10 cellular contexts compared by ENCODE assay signal in genomic region chr4:184477201-184477999, GRCh38. TPM values are rescaled to one million over a fixed set of nuclear protein-coding genes. Genes with fewer than 3 reads are reported as not detected.
DNase-seq lines count a peak whose midpoint lies in the region; ATAC-seq, FAIRE-seq and TF ChIP-seq lines count a peak whose summit lies in the region.
"Had no signal": no experiment of that assay in that cellular context is flagged by ENCODE, and none has a peak within 500 bp of the region (broad histone marks: within the 10 kb centered on the region; RNA-seq: fewer than 3 reads in every experiment).

No MANE protein-coding gene starts in this region.

- H3K27me3 ChIP-seq in smooth muscle cell (ENCODE audit: low read depth): no peaks in the 10 kb centered on the region

- H3K9me3 ChIP-seq in smooth muscle cell (replicated peaks; ENCODE audit: low read depth): no peaks in the 10 kb centered on the region

- H3K36me3 Mint-ChIP-seq in activated T-helper 1 cell treated with anti-CD3 and anti-CD28 coated beads, Interleukin-12 subunit alpha, Interleukin-12 subunit beta, Interleukin-2, Interleukin-4 antibody, amounts not matched to agents 30 ng/mL and 10 ng/mL and 1 ng/mL, durations not matched to agents 14 hours and 24 hours and 36 hours (ENCODE audit: low read depth): peaks cover 33% of the 10 kb centered on the region

- no peak overlapping the region for H3K27ac ChIP-seq in smooth muscle cell (ENCODE audit: low read depth)
- H3K27ac ChIP-seq: parathyroid adenoma had no signal

- TF ChIP-seq CTCF in smooth muscle cell (IDR thresholded peaks at IDR 0.05; ENCODE audit: borderline replicate concordance, insufficient read depth, poor library complexity, severe bottlenecking): no peak

- peaks cover 8% of the 10 kb centered on the region for H3K79me2 ChIP-seq in smooth muscle cell (ENCODE audit: low read depth)
- H3K79me2 ChIP-seq: parathyroid adenoma had no signal

- no peaks in the 10 kb centered on the region for H3K27me3 Mint-ChIP-seq in activated T-helper 1 cell treated with anti-CD3 and anti-CD28 coated beads, Interleukin-12 subunit alpha, Interleukin-12 subunit beta, Interleukin-2, Interleukin-4 antibody, amounts not matched to agents 30 ng/mL and 10 ng/mL and 1 ng/mL, durations not matched to agents 14 hours and 24 hours and 36 hours (ENCODE audit: insufficient read depth)

- H3F3A ChIP-seq in smooth muscle cell (ENCODE audit: low read depth): peaks cover 3% of the 10 kb centered on the region

- H3K4me2 ChIP-seq in smooth muscle cell: peak overlapping the region; percentile 16

- H3K27ac Mint-ChIP-seq in activated T-helper 1 cell treated with anti-CD3 and anti-CD28 coated beads, Interleukin-12 subunit alpha, Interleukin-12 subunit beta, Interleukin-2, Interleukin-4 antibody, amounts not matched to agents 30 ng/mL and 10 ng/mL and 1 ng/mL, durations not matched to agents 14 hours and 24 hours and 36 hours: peak overlapping the region; percentile 83

- DNase-seq in GM19239 (ENCODE audit: insufficient read length, low spot score) (no peak), head of caudate nucleus (peak; percentile 20 to 93 (median 82)), smooth muscle cell (lab: John Stamatoyannopoulos, UW; ENCODE audit: unreplicated experiment) (no peak), NCI-H345 treated with DMSO at 0.1 percent for 48 hours (lab: John Stamatoyannopoulos, UW; ENCODE audit: unreplicated experiment) (no peak), ureter (ENCODE audit: low spot score) (no peak)
- DNase-seq in activated T-helper 1 cell treated with anti-CD3 and anti-CD28 coated beads, Interleukin-12 subunit alpha, Interleukin-12 subunit beta, Interleukin-2, Interleukin-4 antibody, amounts not matched to agents 30 ng/mL and 10 ng/mL and 1 ng/mL, durations not matched to agents 14 hours and 24 hours and 36 hours (ENCODE audit: low spot score): no peak
- DNase-seq: aorta had no signal

- no peaks in the 10 kb centered on the region for H3K36me3 ChIP-seq in smooth muscle cell (ENCODE audit: low read depth)

- no peak overlapping the region for H3K9ac ChIP-seq in smooth muscle cell (ENCODE audit: low read depth)
- H3K9ac ChIP-seq: parathyroid adenoma had no signal

- H3K4me1 ChIP-seq in smooth muscle cell (ENCODE audit: low read depth): peaks cover under 1% of the 10 kb centered on the region
- H3K4me1 ChIP-seq: parathyroid adenoma had no signal

- peaks cover under 1% of the 10 kb centered on the region for H4K20me1 ChIP-seq in smooth muscle cell (ENCODE audit: low read depth)

- no peak overlapping the region for H3K4me3 ChIP-seq in smooth muscle cell

- peak; percentile 39 for FAIRE-seq in GM19239 (lab: Jason Lieb, UNC)

- no peak overlapping the region for H2AFZ ChIP-seq in smooth muscle cell (ENCODE audit: low read depth)
- H2AFZ ChIP-seq: parathyroid adenoma had no signal

- peak overlapping the region; percentile 97 for H3K4me3 Mint-ChIP-seq in activated T-helper 1 cell treated with anti-CD3 and anti-CD28 coated beads, Interleukin-12 subunit alpha, Interleukin-12 subunit beta, Interleukin-2, Interleukin-4 antibody, amounts not matched to agents 30 ng/mL and 10 ng/mL and 1 ng/mL, durations not matched to agents 14 hours and 24 hours and 36 hours

- H3K4me1 Mint-ChIP-seq in activated T-helper 1 cell treated with anti-CD3 and anti-CD28 coated beads, Interleukin-12 subunit alpha, Interleukin-12 subunit beta, Interleukin-2, Interleukin-4 antibody, amounts not matched to agents 30 ng/mL and 10 ng/mL and 1 ng/mL, durations not matched to agents 14 hours and 24 hours and 36 hours (ENCODE audit: low read depth): peaks cover 54% of the 10 kb centered on the region

- WGBS in smooth muscle cell (ENCODE audit: low lambda C conversion rate): 57% methylated on average over 9 of the region's 9 CpGs

- intact Hi-C loops in activated T-helper 1 cell treated with anti-CD3 and anti-CD28 coated beads, Interleukin-12 subunit alpha, Interleukin-12 subunit beta, Interleukin-2, Interleukin-4 antibody, amounts not matched to agents 30 ng/mL and 10 ng/mL and 1 ng/mL, durations not matched to agents 14 hours and 24 hours and 36 hours (cut with micrococcal nuclease): loop anchor here (10.0 kb wide), 1 partner anchor 347 kb away; the partner anchor contains the start of gene ACSL1
- intact Hi-C loops in head of caudate nucleus (cut with DNase I): loop anchor here (2.0 kb wide), 1 partner anchor 59 kb away; no protein-coding TSS in a partner anchor

- H3K9me3 Mint-ChIP-seq in activated T-helper 1 cell treated with anti-CD3 and anti-CD28 coated beads, Interleukin-12 subunit alpha, Interleukin-12 subunit beta, Interleukin-2, Interleukin-4 antibody, amounts not matched to agents 30 ng/mL and 10 ng/mL and 1 ng/mL, durations not matched to agents 14 hours and 24 hours and 36 hours: peaks cover 6% of the 10 kb centered on the region

- no peak for ATAC-seq in GM18867 (IDR thresholded peaks at IDR 0.05; ENCODE audit: unreplicated experiment)
- no peak for ATAC-seq in GM18520 (IDR thresholded peaks at IDR 0.05; ENCODE audit: unreplicated experiment)

RNA-seq across cellular contexts. Expression of gene IRF2, which starts 3.0 kb away (rescaled TPM):
- total RNA-seq in activated T-helper 1 cell treated with anti-CD3 and anti-CD28 coated beads, Interleukin-12 subunit alpha, Interleukin-12 subunit beta, Interleukin-2, Interleukin-4 antibody, amounts not matched to agents 30 ng/mL and 10 ng/mL and 1 ng/mL, durations not matched to agents 14 hours and 24 hours and 36 hours: 64.2 and 75.8 TPM in 2 replicates
- total RNA-seq in smooth muscle cell (18.4 and 21.6 TPM in 2 replicates), ureter (74.9 TPM)
- polyA plus RNA-seq in smooth muscle cell: 6.6 and 10.2 TPM in 2 replicates

Comparison
In these comparisons a context has a peak if more than half of its experiments do, and no peak if none do; other contexts are left out.
1. DNase-seq: peak in head of caudate nucleus (42 of 42); none in GM19239 (single experiment), activated T-helper 1 cell treated with anti-CD3 and anti-CD28 coated beads, Interleukin-12 subunit alpha, Interleukin-12 subunit beta, Interleukin-2, Interleukin-4 antibody, amounts not matched to agents 30 ng/mL and 10 ng/mL and 1 ng/mL, durations not matched to agents 14 hours and 24 hours and 36 hours (single experiment), smooth muscle cell (single experiment), NCI-H345 treated with DMSO at 0.1 percent for 48 hours (single experiment) and ureter (single experiment).